1 cellular context compared by ENCODE assay signal in genomic region chr6:138499303-138499991, GRCh38.
TF ChIP-seq lines count a peak whose summit lies in the region.

Gene NHSL1, minus strand, starts transcription at chr6:138499494. Its CDS starts 204 bp downstream, at chr6:138499290.

TF ChIP-seq in HEK293, 187 proteins besides CTCF, POLR2A, EP300 and RAD21 (continued from another document):
- no peak for TF ChIP-seq PRDM2 (tag by site-specific recombination; IDR thresholded peaks at IDR 0.05; ENCODE audit: borderline replicate concordance)
- peak; percentile 54; the same call in 1 of the 2 replicates for TF ChIP-seq ZEB2 (tag by site-specific recombination; IDR thresholded peaks at IDR 0.05)
- peak; percentile 43 for TF ChIP-seq SETDB1 (IDR thresholded peaks at IDR 0.05; ENCODE audit: insufficient read length, low read length)
- TF ChIP-seq ZNF624 (tag by site-specific recombination; IDR thresholded peaks at IDR 0.05), result no peak
- TF ChIP-seq ZNF354C (tag by site-specific recombination; IDR thresholded peaks at IDR 0.05; ENCODE audit: borderline replicate concordance, low read depth), result no peak
- no peak for TF ChIP-seq REPIN1 (tag by site-specific recombination; IDR thresholded peaks at IDR 0.05; ENCODE audit: low read depth)
- TF ChIP-seq OSR2 (tag by site-specific recombination; IDR thresholded peaks at IDR 0.05), result peak; percentile 97
- TF ChIP-seq ZNF747 (tag by site-specific recombination; IDR thresholded peaks at IDR 0.05), result no peak
- no peak for TF ChIP-seq ZNF221 (tag by site-specific recombination; IDR thresholded peaks at IDR 0.05; ENCODE audit: borderline replicate concordance)
- TF ChIP-seq ZNF350 (tag by site-specific recombination; IDR thresholded peaks at IDR 0.05), result no peak
- peak; percentile 41; the same call in 1 of the 2 replicates for TF ChIP-seq ZNF558 (tag by site-specific recombination; IDR thresholded peaks at IDR 0.05)
- peak; percentile 62; the same call in 1 of the 2 replicates for TF ChIP-seq ZNF610 (tag by site-specific recombination; IDR thresholded peaks at IDR 0.05; ENCODE audit: borderline replicate concordance)
- TF ChIP-seq ZNF473 (tag by site-specific recombination; IDR thresholded peaks at IDR 0.05), result no peak
- no peak for TF ChIP-seq ZNF670 (tag by site-specific recombination; IDR thresholded peaks at IDR 0.05; ENCODE audit: low read depth)
- no peak; the same call in 1 of the 2 replicates for TF ChIP-seq ZNF654 (tag by site-specific recombination; IDR thresholded peaks at IDR 0.05; ENCODE audit: low read depth)
- no peak for TF ChIP-seq ZNF391 (tag by site-specific recombination; IDR thresholded peaks at IDR 0.05; ENCODE audit: borderline replicate concordance, low read depth)
- TF ChIP-seq ZNF48 (tag by site-specific recombination; IDR thresholded peaks at IDR 0.05), result no peak
- TF ChIP-seq ZSCAN16 (tag by site-specific recombination; IDR thresholded peaks at IDR 0.05), result no peak
- TF ChIP-seq ZNF202 (tag by site-specific recombination; IDR thresholded peaks at IDR 0.05; ENCODE audit: borderline replicate concordance), result no peak
- no peak for TF ChIP-seq ZNF529 (tag by site-specific recombination; IDR thresholded peaks at IDR 0.05; ENCODE audit: insufficient replicate concordance)
- no peak for TF ChIP-seq ZNF560 (tag by site-specific recombination; IDR thresholded peaks at IDR 0.05; ENCODE audit: borderline replicate concordance)
- TF ChIP-seq ZNF704 (tag by site-specific recombination; IDR thresholded peaks at IDR 0.05), result no peak
- TF ChIP-seq ZBTB20 (tag by site-specific recombination; IDR thresholded peaks at IDR 0.05), result no peak
- no peak for TF ChIP-seq ZNF394 (tag by site-specific recombination; IDR thresholded peaks at IDR 0.05; ENCODE audit: borderline replicate concordance)
- TF ChIP-seq ELK4 (IDR thresholded peaks at IDR 0.05; ENCODE audit: borderline replicate concordance, low read depth, low read length), result no peak
- TF ChIP-seq IKZF3 (tag by site-specific recombination; IDR thresholded peaks at IDR 0.05), result peak; percentile 24; the same call in 1 of the 2 replicates
- TF ChIP-seq ZNF843 (tag by site-specific recombination; IDR thresholded peaks at IDR 0.05), result peak; percentile 44; the same call in 1 of the 2 replicates
TF ChIP-seq in HEK293: peak in this region for 33.
